Comparison of ENCODE assay signal across 31 cellular contexts in genomic region chr10:8532647-8533046, GRCh38.
"Had no signal": no experiment of that assay in that cellular context is flagged by ENCODE, and none has a peak within 500 bp of the region (broad histone marks: within the 10 kb centered on the region; RNA-seq: fewer than 3 reads in every experiment).

No MANE protein-coding gene starts in this region.

- H3K4me3 Mint-ChIP-seq: activated B cell treated with CpG ODN at 0.5 μM for 24 hours; activated CD4-positive, alpha-beta memory T cell treated with anti-CD3 and anti-CD28 coated beads, Interleukin-2, amount 10 ng/mL, durations not matched to agents 7 days and 5 days; activated CD4-positive, alpha-beta T cell treated with anti-CD3 and anti-CD28 coated beads, Interleukin-2, amount 10 ng/mL, durations not matched to agents 7 days and 5 days; activated CD8-positive, alpha-beta memory T cell treated with anti-CD3 and anti-CD28 coated beads, Interleukin-2, amount 10 ng/mL, durations not matched to agents 7 days and 5 days; activated naive CD4-positive, alpha-beta T cell treated with anti-CD3 and anti-CD28 coated beads for 36 hours; activated naive CD4-positive, alpha-beta T cell treated with anti-CD3 and anti-CD28 coated beads, Interleukin-2, amount 50 U/mL, for 24 hours; activated naive CD8-positive, alpha-beta T cell treated with anti-CD3 and anti-CD28 coated beads for 36 hours; activated naive CD8-positive, alpha-beta T cell treated with anti-CD3 and anti-CD28 coated beads, Interleukin-2, amount 50 U/mL, for 24 hours; effector memory CD8-positive, alpha-beta T cell; T-helper 17 cell; T-helper 2 cell treated with Interferon-gamma antibody and Interleukin-4, amounts not matched to agents 5 μg/mL and 100 μg/mL, for 36 hours had no signal

- H3K9me3 Mint-ChIP-seq: activated naive CD4-positive, alpha-beta T cell treated with anti-CD3 and anti-CD28 coated beads for 36 hours; activated naive CD4-positive, alpha-beta T cell treated with anti-CD3 and anti-CD28 coated beads, Interleukin-2, amount 50 U/mL, for 24 hours; activated naive CD8-positive, alpha-beta T cell treated with anti-CD3 and anti-CD28 coated beads for 36 hours; activated naive CD8-positive, alpha-beta T cell treated with anti-CD3 and anti-CD28 coated beads, Interleukin-2, amount 50 U/mL, for 24 hours; effector memory CD8-positive, alpha-beta T cell had no signal

- DNase-seq: activated B cell treated with CpG ODN at 0.5 μM for 24 hours; activated CD4-positive, alpha-beta memory T cell treated with anti-CD3 and anti-CD28 coated beads, Interleukin-2, amount 10 ng/mL, durations not matched to agents 7 days and 5 days; activated CD4-positive, alpha-beta T cell treated with anti-CD3 and anti-CD28 coated beads, Interleukin-2, amount 10 ng/mL, durations not matched to agents 7 days and 5 days; activated CD4-positive, alpha-beta T cell treated with anti-CD3 and anti-CD28 coated beads, Interleukin-2, amount 50 U/mL, for 4 hours; activated CD8-positive, alpha-beta memory T cell treated with anti-CD3 and anti-CD28 coated beads, Interleukin-2, amount 10 ng/mL, durations not matched to agents 7 days and 5 days; activated CD8-positive, alpha-beta memory T cell treated with anti-CD3 and anti-CD28 coated beads, Interleukin-2, amount 50 U/mL, for 4 hours; activated effector memory CD4-positive, alpha-beta T cell treated with anti-CD3 and anti-CD28 coated beads, Interleukin-2, amount 50 U/mL, for 16 hours; activated naive CD4-positive, alpha-beta T cell treated with anti-CD3 and anti-CD28 coated beads for 36 hours; activated naive CD8-positive, alpha-beta T cell treated with anti-CD3 and anti-CD28 coated beads for 36 hours; activated naive CD8-positive, alpha-beta T cell treated with anti-CD3 and anti-CD28 coated beads, Interleukin-2, amount 50 U/mL, for 24 hours; activated T-cell treated with anti-CD3 and anti-CD28 coated beads, Interleukin-2, amount 50 U/mL, for 1 hour; adrenal gland; amygdala; aorta; body of pancreas; caudate nucleus; cortex of kidney; dermis blood vessel endothelial cell; effector CD4-positive, alpha-beta T cell; effector memory CD8-positive, alpha-beta T cell; esophagus squamous epithelium; foreskin melanocyte; heart right ventricle; T-helper 17 cell; T1000; WERI-Rb-1 had no signal

- H3K27ac Mint-ChIP-seq: activated B cell treated with CpG ODN at 0.5 μM for 24 hours; activated CD4-positive, alpha-beta memory T cell treated with anti-CD3 and anti-CD28 coated beads, Interleukin-2, amount 10 ng/mL, durations not matched to agents 7 days and 5 days; activated CD4-positive, alpha-beta T cell treated with anti-CD3 and anti-CD28 coated beads, Interleukin-2, amount 10 ng/mL, durations not matched to agents 7 days and 5 days; activated CD8-positive, alpha-beta memory T cell treated with anti-CD3 and anti-CD28 coated beads, Interleukin-2, amount 10 ng/mL, durations not matched to agents 7 days and 5 days; activated naive CD4-positive, alpha-beta T cell treated with anti-CD3 and anti-CD28 coated beads for 36 hours; activated naive CD4-positive, alpha-beta T cell treated with anti-CD3 and anti-CD28 coated beads, Interleukin-2, amount 50 U/mL, for 24 hours; activated naive CD8-positive, alpha-beta T cell treated with anti-CD3 and anti-CD28 coated beads for 36 hours; activated naive CD8-positive, alpha-beta T cell treated with anti-CD3 and anti-CD28 coated beads, Interleukin-2, amount 50 U/mL, for 24 hours; activated T-helper 2 cell treated with anti-CD3 and anti-CD28 coated beads, Interferon-gamma antibody, Interleukin-2, Interleukin-4, amounts not matched to agents 10 μg/mL and 5 μg/mL and 100 μg/mL, durations not matched to agents 14 hours and 24 hours and 36 hours; effector memory CD8-positive, alpha-beta T cell; T-helper 17 cell; T-helper 2 cell treated with Interferon-gamma antibody and Interleukin-4, amounts not matched to agents 5 μg/mL and 100 μg/mL, for 36 hours had no signal

- H3K4me1 Mint-ChIP-seq: activated B cell treated with CpG ODN at 0.5 μM for 24 hours; activated CD8-positive, alpha-beta memory T cell treated with anti-CD3 and anti-CD28 coated beads, Interleukin-2, amount 10 ng/mL, durations not matched to agents 7 days and 5 days; activated naive CD4-positive, alpha-beta T cell treated with anti-CD3 and anti-CD28 coated beads, Interleukin-2, amount 50 U/mL, for 24 hours; activated naive CD8-positive, alpha-beta T cell treated with anti-CD3 and anti-CD28 coated beads, Interleukin-2, amount 50 U/mL, for 24 hours had no signal

- H3K36me3 Mint-ChIP-seq: activated CD8-positive, alpha-beta memory T cell treated with anti-CD3 and anti-CD28 coated beads, Interleukin-2, amount 10 ng/mL, durations not matched to agents 7 days and 5 days; activated naive CD4-positive, alpha-beta T cell treated with anti-CD3 and anti-CD28 coated beads, Interleukin-2, amount 50 U/mL, for 24 hours; activated naive CD8-positive, alpha-beta T cell treated with anti-CD3 and anti-CD28 coated beads for 36 hours had no signal

- H3K27me3 Mint-ChIP-seq: activated B cell treated with CpG ODN at 0.5 μM for 24 hours; activated CD4-positive, alpha-beta memory T cell treated with anti-CD3 and anti-CD28 coated beads, Interleukin-2, amount 10 ng/mL, durations not matched to agents 7 days and 5 days; activated naive CD8-positive, alpha-beta T cell treated with anti-CD3 and anti-CD28 coated beads for 36 hours had no signal

- ATAC-seq: activated CD4-positive, CD25-positive, alpha-beta regulatory T cell treated with anti-CD3 and anti-CD28 coated beads, Interleukin-2, amount 50 U/mL, for 24 hours; activated CD8-positive, alpha-beta memory T cell treated with anti-CD3 and anti-CD28 coated beads, Interleukin-2, amount 10 ng/mL, durations not matched to agents 7 days and 5 days; activated naive CD8-positive, alpha-beta T cell treated with anti-CD3 and anti-CD28 coated beads, Interleukin-2, amount 50 U/mL, for 24 hours; body of pancreas; effector memory CD8-positive, alpha-beta T cell; gastroesophageal sphincter; heart right ventricle; T-helper 17 cell had no signal
